ENCODE assay signal across 19 cellular contexts in genomic region chr3:11807651-11808050, GRCh38.
DNase-seq lines count a peak whose midpoint lies in the region; ATAC-seq and TF ChIP-seq lines count a peak whose summit lies in the region.
"Had no signal": no experiment of that assay in that cellular context is flagged by ENCODE, and none has a peak within 500 bp of the region (broad histone marks: within the 10 kb centered on the region; RNA-seq: fewer than 3 reads in every experiment).

No MANE protein-coding gene starts in this region.

- peaks cover 28% of the 10 kb centered on the region for H3K4me1 Mint-ChIP-seq in nephron progenitor cell
- H3K4me1 Mint-ChIP-seq: stimulated activated naive B cell treated with anti-CD40 and anti-IgM and Interleukin-4, amounts not matched to agents 10 μg/mL and 1 μg/mL and 100 μg/mL, for 72 hours had no signal

- H3K4me3 ChIP-seq in AG04449 (ENCODE audit: low read depth, low read length): no peak overlapping the region
- H3K4me3 ChIP-seq: adrenal gland, coronary artery, MG63, thyroid gland had no signal

- H3K9me3 Mint-ChIP-seq in nephron progenitor cell: peaks cover 11% of the 10 kb centered on the region
- H3K9me3 Mint-ChIP-seq: activated CD4-positive, alpha-beta T cell treated with anti-CD3 and anti-CD28 coated beads, Interleukin-2, amount 10 ng/mL, durations not matched to agents 7 days and 5 days had no signal

- CTCF ChIA-PET in AG04449 (lab: Yijun Ruan, JAX): interaction anchor here (0.6 to 2.1 kb wide), 8 partner anchors 9 to 469 kb away, joined by 3 to 10 read pairs (median 3); no protein-coding TSS in a partner anchor

- H3K4me3 Mint-ChIP-seq in nephron progenitor cell: no peak overlapping the region
- H3K4me3 Mint-ChIP-seq: activated CD4-positive, alpha-beta T cell treated with anti-CD3 and anti-CD28 coated beads, Interleukin-2, amount 10 ng/mL, durations not matched to agents 7 days and 5 days; CD8-positive, alpha-beta memory T cell; stimulated activated naive B cell treated with anti-CD40 and anti-IgM and Interleukin-4, amounts not matched to agents 10 μg/mL and 1 μg/mL and 100 μg/mL, for 72 hours; T-helper 17 cell had no signal

- no peaks in the 10 kb centered on the region for H3K27me3 Mint-ChIP-seq in nephron progenitor cell (ENCODE audit: low read depth, poor library complexity)
- H3K27me3 Mint-ChIP-seq: activated CD4-positive, alpha-beta T cell treated with anti-CD3 and anti-CD28 coated beads, Interleukin-2, amount 10 ng/mL, durations not matched to agents 7 days and 5 days; CD8-positive, alpha-beta memory T cell; stimulated activated naive B cell treated with anti-CD40 and anti-IgM and Interleukin-4, amounts not matched to agents 10 μg/mL and 1 μg/mL and 100 μg/mL, for 72 hours; T-helper 17 cell had no signal

- POLR2A ChIA-PET in AG04449 (lab: Yijun Ruan, JAX): no interaction called here

- DNase-seq in AG04449 (ENCODE audit: low read depth, low spot score) (peak; percentile 36), EH (ENCODE audit: low read depth) (peak; percentile 61), dedifferentiated amniotic fluid mesenchymal stem cell (ENCODE audit: extremely low spot score) (peak; percentile 59), nephron progenitor cell (no peak), midbrain (lab: John Stamatoyannopoulos, UW) (no peak), DMS 273 (lab: John Stamatoyannopoulos, UW; ENCODE audit: unreplicated experiment) (no peak), GM10266 (ENCODE audit: extremely low spot score) (no peak)
- DNase-seq: activated CD4-positive, alpha-beta T cell treated with anti-CD3 and anti-CD28 coated beads, Interleukin-2, amount 10 ng/mL, durations not matched to agents 7 days and 5 days; activated effector memory CD4-positive, alpha-beta T cell treated with anti-CD3 and anti-CD28 coated beads, Interleukin-2, amount 50 U/mL, for 16 hours; adrenal gland; CD8-positive, alpha-beta memory T cell; MG63; NCI-H1417 treated with DMSO at 0.1 percent for 48 hours; small intestine; stimulated activated naive B cell treated with anti-CD40 and anti-IgM and Interleukin-4, amounts not matched to agents 10 μg/mL and 1 μg/mL and 100 μg/mL, for 72 hours; T-helper 17 cell; thyroid gland had no signal

- ATAC-seq in HG02885 (IDR thresholded peaks at IDR 0.05; ENCODE audit: poor library complexity, unreplicated experiment): no peak
- ATAC-seq: stimulated activated naive B cell treated with anti-CD40 and anti-IgM and Interleukin-4, amounts not matched to agents 10 μg/mL and 1 μg/mL and 100 μg/mL, for 72 hours; T-helper 17 cell had no signal

- no peak for TF ChIP-seq CTCF in AG04449 (IDR thresholded peaks at IDR 0.05; ENCODE audit: insufficient read depth, low read length, missing control alignments)
- no peak for TF ChIP-seq CTCF in nephron progenitor cell (IDR thresholded peaks at IDR 0.05)
- no peak for TF ChIP-seq CTCF in GM10266 (IDR thresholded peaks at IDR 0.05; ENCODE audit: control insufficient read depth, insufficient read depth, low read depth, missing control alignments)

- peak overlapping the region; percentile 92 for H3K27ac Mint-ChIP-seq in nephron progenitor cell
- H3K27ac Mint-ChIP-seq: activated CD4-positive, alpha-beta T cell treated with anti-CD3 and anti-CD28 coated beads, Interleukin-2, amount 10 ng/mL, durations not matched to agents 7 days and 5 days; stimulated activated naive B cell treated with anti-CD40 and anti-IgM and Interleukin-4, amounts not matched to agents 10 μg/mL and 1 μg/mL and 100 μg/mL, for 72 hours; T-helper 17 cell had no signal

- peaks cover 77% of the 10 kb centered on the region for H3K36me3 Mint-ChIP-seq in nephron progenitor cell (ENCODE audit: low read depth)

Comparison
In these comparisons a context has a peak if more than half of its experiments do, and no peak if none do; other contexts are left out.
1. DNase-seq: peak in AG04449 (single experiment), EH (single experiment) and dedifferentiated amniotic fluid mesenchymal stem cell (single experiment); none in nephron progenitor cell (single experiment), midbrain (single experiment), DMS 273 (single experiment) and GM10266 (single experiment).